ENCODE assay signal across 17 cellular contexts in genomic region chr3:127424766-127425504, GRCh38.
A peak's percentile ranks its signal among the peaks of the same experiment; 100 is the strongest.
DNase-seq lines count a peak whose midpoint lies in the region; ATAC-seq and TF ChIP-seq lines count a peak whose summit lies in the region.
"Had no signal": no experiment of that assay in that cellular context is flagged by ENCODE, and none has a peak within 500 bp of the region (broad histone marks: within the 10 kb centered on the region; RNA-seq: fewer than 3 reads in every experiment).

No MANE protein-coding gene starts in this region.

- peak overlapping the region; percentile 97 for H2AK5ac ChIP-seq in neuronal stem cell (ENCODE audit: low read depth, low read length)

- CTCF ChIA-PET in Calu3 (lab: Charles Lee): interaction anchor here (0.6 kb wide), 1 partner anchor 14 kb away, joined by 3 read pairs; no protein-coding TSS in a partner anchor

- no peak for TF ChIP-seq CTCF in Calu3 (IDR thresholded peaks at IDR 0.05; ENCODE audit: unreplicated experiment)
- TF ChIP-seq CTCF in esophagus muscularis mucosa (IDR thresholded peaks at IDR 0.05): no peak

- H3K4me1 ChIP-seq in NT2/D1 (ENCODE audit: insufficient read depth, insufficient read length): peaks cover 54% of the 10 kb centered on the region
- H3K4me1 ChIP-seq in esophagus muscularis mucosa: peaks cover 0 to 9% (median 4%) of the 10 kb centered on the region in 4 donors
- peaks cover 49 to 83% of the 10 kb centered on the region in 2 donors for H3K4me1 ChIP-seq in neuronal stem cell (ENCODE audit: control insufficient read depth in 2 of 2, insufficient read depth in 1 of 2, low read depth in 1 of 2, low read length in 2 of 2)
- H3K4me1 ChIP-seq: left ventricle myocardium inferior, upper lobe of left lung had no signal

- no peak overlapping the region for H3K27ac ChIP-seq in esophagus muscularis mucosa (replicated peaks in 1 of 4)
- H3K27ac ChIP-seq in neuronal stem cell (replicated peaks; ENCODE audit: low read length): no peak overlapping the region
- H3K27ac ChIP-seq: left ventricle myocardium inferior, upper lobe of left lung had no signal

- H3K4me3 ChIP-seq in NT2/D1 (ENCODE audit: insufficient read length, low read depth) (no peak overlapping the region), esophagus muscularis mucosa (no peak overlapping the region), neuronal stem cell (ENCODE audit: low read length in 2 of 2) (no peak overlapping the region)
- H3K4me3 ChIP-seq: left ventricle myocardium inferior, upper lobe of left lung had no signal

- peak overlapping the region; percentile 8 for H3K27ac Mint-ChIP-seq in Calu3 (ENCODE audit: unreplicated experiment)
- H3K27ac Mint-ChIP-seq: activated CD4-positive, alpha-beta T cell treated with anti-CD3 and anti-CD28 coated beads, Interleukin-2, amount 10 ng/mL, durations not matched to agents 7 days and 5 days; activated naive CD4-positive, alpha-beta T cell treated with anti-CD3 and anti-CD28 coated beads for 36 hours; stimulated activated naive B cell treated with anti-CD40 and anti-IgM and Interleukin-4, amounts not matched to agents 10 μg/mL and 1 μg/mL and 100 μg/mL, for 72 hours had no signal

- no peak overlapping the region for H3K4ac ChIP-seq in neuronal stem cell (ENCODE audit: low read length)

- ATAC-seq in HG03469 (IDR thresholded peaks at IDR 0.05; ENCODE audit: unreplicated experiment): no peak
- ATAC-seq: stimulated activated naive B cell treated with anti-CD40 and anti-IgM and Interleukin-4, amounts not matched to agents 10 μg/mL and 1 μg/mL and 100 μg/mL, for 72 hours had no signal

- H3K4me2 ChIP-seq in neuronal stem cell (ENCODE audit: insufficient read depth, low read length, poor library complexity, severe bottlenecking): no peak overlapping the region

- H3K4me3 Mint-ChIP-seq in Calu3 (ENCODE audit: low read depth, unreplicated experiment): no peak overlapping the region
- H3K4me3 Mint-ChIP-seq: activated CD4-positive, alpha-beta T cell treated with anti-CD3 and anti-CD28 coated beads, Interleukin-2, amount 10 ng/mL, durations not matched to agents 7 days and 5 days; activated naive CD4-positive, alpha-beta T cell treated with anti-CD3 and anti-CD28 coated beads for 36 hours; CD4-positive, alpha-beta memory T cell; stimulated activated naive B cell treated with anti-CD40 and anti-IgM and Interleukin-4, amounts not matched to agents 10 μg/mL and 1 μg/mL and 100 μg/mL, for 72 hours had no signal

- intact Hi-C loops in Calu3 (cut with micrococcal nuclease; ENCODE audit: unreplicated experiment): no loop called here
- intact Hi-C loops in esophagus muscularis mucosa (cut with DNase I): no loop called here

- no peak for TF ChIP-seq POLR2A in esophagus muscularis mucosa (IDR thresholded peaks at IDR 0.05; ENCODE audit: low read depth)

- H2BK12ac ChIP-seq in neuronal stem cell (ENCODE audit: low read length): peak overlapping the region; percentile 86

- H3K36me3 ChIP-seq in NT2/D1 (ENCODE audit: insufficient read depth, insufficient read length, low read length) (no peaks in the 10 kb centered on the region), esophagus muscularis mucosa (no peaks in the 10 kb centered on the region), neuronal stem cell (replicated peaks in 1 of 2; ENCODE audit: control insufficient read depth in 2 of 2, insufficient read depth in 2 of 2, low read length in 2 of 2) (no peaks in the 10 kb centered on the region)
- H3K36me3 ChIP-seq: left ventricle myocardium inferior, upper lobe of left lung had no signal

- peak overlapping the region; percentile 5 for H3K14ac ChIP-seq in neuronal stem cell (ENCODE audit: low read length)

- H3K9me3 ChIP-seq in NT2/D1 (ENCODE audit: insufficient read depth, low read length) (no peaks in the 10 kb centered on the region), esophagus muscularis mucosa (peaks cover 0 to 4% (median 0%) of the 10 kb centered on the region in 4 donors), neuronal stem cell (replicated peaks in 1 of 2; ENCODE audit: control insufficient read depth in 2 of 2, insufficient read depth in 1 of 2, low read depth in 1 of 2, low read length in 2 of 2) (no peaks in the 10 kb centered on the region)
- H3K9me3 ChIP-seq: left ventricle myocardium inferior, upper lobe of left lung had no signal

- H2BK5ac ChIP-seq in neuronal stem cell (ENCODE audit: low read length): peak overlapping the region; percentile 18

- peak overlapping the region; percentile 36 for H2AFZ ChIP-seq in neuronal stem cell (ENCODE audit: low read length)

- BruUV-seq in Calu3 (replicated peaks; lab: Mats Ljungman, UMichigan): no TSS peak

- DNase-seq in Calu3 (no peak), NT2/D1 (ENCODE audit: low read depth, low spot score) (no peak), esophagus muscularis mucosa (ENCODE audit: extremely low spot score) (peak; percentile 88), neuronal stem cell (ENCODE audit: low spot score) (no peak), NCI-H526 (lab: John Stamatoyannopoulos, UW) (no peak), DMS153 (lab: John Stamatoyannopoulos, UW) (no peak)
- DNase-seq: activated CD4-positive, alpha-beta T cell treated with anti-CD3 and anti-CD28 coated beads, Interleukin-2, amount 10 ng/mL, durations not matched to agents 7 days and 5 days; activated naive CD4-positive, alpha-beta T cell treated with anti-CD3 and anti-CD28 coated beads for 36 hours; CD4-positive, alpha-beta memory T cell; DND-41; left ventricle myocardium inferior; NCI-H1417 treated with DMSO at 0.1 percent for 48 hours; NCI-H748 treated with DMSO at 0.1 percent for 48 hours; stimulated activated CD4-positive, alpha-beta T cell treated with anti-CD3 and anti-CD28 coated beads, Interleukin-12 subunit alpha, Interleukin-12 subunit beta, amount 100 ng/mL, for 4 hours; stimulated activated naive B cell treated with anti-CD40 and anti-IgM and Interleukin-4, amounts not matched to agents 10 μg/mL and 1 μg/mL and 100 μg/mL, for 72 hours had no signal

- no peaks in the 10 kb centered on the region for H3K9me3 Mint-ChIP-seq in Calu3 (ENCODE audit: low read depth, unreplicated experiment)
- H3K9me3 Mint-ChIP-seq: activated CD4-positive, alpha-beta T cell treated with anti-CD3 and anti-CD28 coated beads, Interleukin-2, amount 10 ng/mL, durations not matched to agents 7 days and 5 days; activated naive CD4-positive, alpha-beta T cell treated with anti-CD3 and anti-CD28 coated beads for 36 hours; CD4-positive, alpha-beta memory T cell; stimulated activated naive B cell treated with anti-CD40 and anti-IgM and Interleukin-4, amounts not matched to agents 10 μg/mL and 1 μg/mL and 100 μg/mL, for 72 hours had no signal

- H3K9ac ChIP-seq in NT2/D1 (ENCODE audit: insufficient read length, low read depth): peak overlapping the region; percentile 45
- no peak overlapping the region for H3K9ac ChIP-seq in neuronal stem cell (ENCODE audit: low read depth, low read length, poor library complexity)

- peak overlapping the region; percentile 69 for H2BK15ac ChIP-seq in neuronal stem cell (ENCODE audit: low read length)

- H3K79me1 ChIP-seq in neuronal stem cell (ENCODE audit: low read depth, low read length): no peaks in the 10 kb centered on the region

- no peaks in the 10 kb centered on the region for H3K27me3 ChIP-seq in NT2/D1 (ENCODE audit: insufficient read depth, insufficient read length)
- H3K27me3 ChIP-seq in esophagus muscularis mucosa: peaks cover 0 to 77% (median 5%) of the 10 kb centered on the region in 4 donors
- no peaks in the 10 kb centered on the region for H3K27me3 ChIP-seq in neuronal stem cell (ENCODE audit: control insufficient read depth in 3 of 3, insufficient read depth in 3 of 3, low read depth in 1 of 3, low read length in 3 of 3)
- H3K27me3 ChIP-seq: upper lobe of left lung had no signal

- H3K23ac ChIP-seq in neuronal stem cell (ENCODE audit: low read depth, low read length, poor library complexity): no peak overlapping the region

- H4K91ac ChIP-seq in neuronal stem cell (ENCODE audit: low read depth, low read length, poor library complexity): peak overlapping the region; percentile 50

- H2BK120ac ChIP-seq in neuronal stem cell (ENCODE audit: low read depth, low read length): peak overlapping the region; percentile 69

- TF ChIP-seq EP300 in esophagus muscularis mucosa (IDR thresholded peaks at IDR 0.05): no peak

- H3K18ac ChIP-seq in neuronal stem cell (ENCODE audit: low read length): peak overlapping the region; percentile 92

- peak overlapping the region; percentile 23 for H4K8ac ChIP-seq in neuronal stem cell (ENCODE audit: low read depth, low read length)

- 67% methylated on average over 8 of the region's 8 CpGs for WGBS in esophagus muscularis mucosa
- no CpG with 5 or more reads among the region's 8 CpGs for WGBS in neuronal stem cell (ENCODE audit: extremely low coverage in 2 of 2, insufficient read length in 2 of 2, insufficient replicate concordance in 1 of 2), 2 donors

- no peaks in the 10 kb centered on the region for H3K4me1 Mint-ChIP-seq in Calu3 (ENCODE audit: low read depth, unreplicated experiment)
- H3K4me1 Mint-ChIP-seq: activated CD4-positive, alpha-beta T cell treated with anti-CD3 and anti-CD28 coated beads, Interleukin-2, amount 10 ng/mL, durations not matched to agents 7 days and 5 days; CD4-positive, alpha-beta memory T cell; stimulated activated naive B cell treated with anti-CD40 and anti-IgM and Interleukin-4, amounts not matched to agents 10 μg/mL and 1 μg/mL and 100 μg/mL, for 72 hours had no signal

- peaks cover 100% of the 10 kb centered on the region for H3K27me3 Mint-ChIP-seq in Calu3 (ENCODE audit: unreplicated experiment)

- no peaks in the 10 kb centered on the region for H3K36me3 Mint-ChIP-seq in Calu3 (ENCODE audit: insufficient read depth, unreplicated experiment)
- H3K36me3 Mint-ChIP-seq: CD4-positive, alpha-beta memory T cell; stimulated activated naive B cell treated with anti-CD40 and anti-IgM and Interleukin-4, amounts not matched to agents 10 μg/mL and 1 μg/mL and 100 μg/mL, for 72 hours had no signal
